In genomic region chr15:67563961-67564570, GRCh38 we compare ENCODE assay signal across 1 cellular context.
TF ChIP-seq lines count a peak whose summit lies in the region.

No MANE protein-coding gene starts in this region.

TF ChIP-seq in GM23338, 12 proteins besides CTCF, POLR2A, EP300 and RAD21 (continued from another document):
- no peak for TF ChIP-seq REST (IDR thresholded peaks at IDR 0.05; ENCODE audit: unreplicated experiment)
- no peak for TF ChIP-seq JUNB (IDR thresholded peaks at IDR 0.05; ENCODE audit: unreplicated experiment)
